In the genomic region with DNA sequence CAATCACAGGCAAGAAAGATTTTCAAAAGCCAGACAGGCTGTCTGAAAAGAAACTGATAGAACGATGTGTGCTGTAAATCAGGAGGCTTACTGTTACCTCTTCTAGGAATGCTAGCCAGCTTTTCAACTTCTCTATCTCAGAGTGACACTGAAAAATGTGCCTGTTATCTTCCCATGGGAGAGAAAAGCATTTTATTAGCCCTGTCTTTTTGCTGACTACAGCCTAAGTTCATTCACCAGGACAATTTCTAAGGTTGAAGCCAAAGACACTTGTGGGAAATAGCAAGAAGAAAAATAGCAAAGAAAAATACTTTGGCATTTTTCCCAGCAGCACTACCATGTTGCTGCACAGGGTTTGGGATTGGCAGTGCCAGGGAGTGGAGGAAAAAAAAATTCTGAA, we compare ENCODE assay signal across 1 cellular context.
TF ChIP-seq lines count a peak whose summit lies in the region.

No MANE protein-coding gene starts in this region.

TF ChIP-seq in endothelial cell of umbilical vein, 7 proteins besides CTCF, POLR2A, EP300 and RAD21 (continued from another document):
- TF ChIP-seq EZH2 (IDR thresholded peaks at IDR 0.05; ENCODE audit: borderline replicate concordance, low read depth, low read length, severe bottlenecking) (no peak), POLR2AphosphoS5 (IDR thresholded peaks at IDR 0.05; ENCODE audit: insufficient read depth, low read depth, low read length) (no peak), FOS (IDR thresholded peaks at IDR 0.05; ENCODE audit: borderline replicate concordance, insufficient read depth, low read length) (no peak)
